35 cellular contexts compared by ENCODE assay signal in genomic region chr10:115436999-115437398, GRCh38.
"Had no signal": no experiment of that assay in that cellular context is flagged by ENCODE, and none has a peak within 500 bp of the region (broad histone marks: within the 10 kb centered on the region; RNA-seq: fewer than 3 reads in every experiment).

No MANE protein-coding gene starts in this region.

- H3K27me3 ChIP-seq: MG63 had no signal

- H3K4me3 ChIP-seq: MG63 had no signal

- H3K36me3 ChIP-seq: MG63 had no signal

- DNase-seq: Karpas-422, Kasumi-1, MG63, MM.1S, MV-4-11, NCI-H1048, NCI-H1092, NCI-H1092 treated with DMSO at 0.1 percent for 48 hours, NCI-H1105, NCI-H1105 treated with DMSO at 0.1 percent for 48 hours, NCI-H1417, NCI-H1417 treated with DMSO at 0.1 percent for 48 hours, NCI-H1436, NCI-H1436 treated with DMSO at 0.1 percent for 48 hours, NCI-H146, NCI-H1694, NCI-H1694 treated with DMSO at 0.1 percent for 48 hours, NCI-H187, NCI-H187 treated with DMSO at 0.1 percent for 48 hours, NCI-H1930, NCI-H2029, NCI-H2029 treated with DMSO at 0.1 percent for 48 hours, NCI-H2081, NCI-H2081 treated with DMSO at 0.1 percent for 48 hours, NCI-H2107, NCI-H2171, NCI-H2171 treated with DMSO at 0.1 percent for 48 hours, NCI-H2227 treated with DMSO at 0.1 percent for 48 hours, NCI-H226, NCI-H345, NCI-H446, NCI-H446 treated with DMSO at 0.1 percent for 48 hours, NCI-H510A, NCI-H510A treated with DMSO at 0.1 percent for 48 hours, NCI-H524 had no signal

- H3K9me3 ChIP-seq: MG63 had no signal
